14 cellular contexts compared by ENCODE assay signal in the genomic region with DNA sequence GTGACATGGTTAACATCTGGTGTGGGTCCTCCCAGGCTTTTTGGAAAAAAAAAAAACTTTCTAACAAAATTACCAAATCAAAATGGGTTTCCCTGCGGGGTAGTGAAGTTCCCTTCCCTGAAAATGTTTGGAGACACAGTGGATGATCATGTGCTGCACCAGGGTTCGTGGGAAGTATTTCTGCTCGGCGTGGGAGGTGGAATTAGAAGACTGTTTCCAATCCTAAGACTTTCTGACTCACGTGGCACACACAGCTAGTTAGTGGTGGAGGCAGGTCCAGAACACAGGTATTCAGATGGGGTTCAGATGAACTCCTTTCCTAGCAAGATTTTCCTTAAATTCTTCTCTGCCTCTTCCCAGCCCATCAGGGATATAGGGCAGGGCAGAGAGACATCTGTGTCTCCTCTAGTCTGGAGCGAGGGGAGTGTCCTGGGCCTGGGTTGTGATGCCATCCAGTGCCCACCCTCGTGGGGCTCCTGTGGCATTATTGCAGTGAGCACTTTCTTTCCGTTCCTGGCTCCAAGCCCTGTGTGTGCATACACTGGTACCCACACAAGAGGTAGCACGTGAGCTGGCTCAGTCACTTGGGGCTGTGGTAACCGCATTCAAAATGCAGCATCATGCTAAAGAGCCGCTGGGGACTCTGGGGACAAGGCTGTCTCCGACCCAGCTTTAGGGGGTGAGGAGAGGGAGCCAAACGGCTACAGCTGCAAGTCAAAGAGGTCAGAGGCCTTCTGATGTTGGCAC. TPM values are rescaled to one million over a fixed set of nuclear protein-coding genes. Genes with fewer than 3 reads are reported as not detected.
A peak's percentile ranks its signal among the peaks of the same experiment; 100 is the strongest.
DNase-seq lines count a peak whose midpoint lies in the region; ATAC-seq and TF ChIP-seq lines count a peak whose summit lies in the region.
"Had no signal": no experiment of that assay in that cellular context is flagged by ENCODE, and none has a peak within 500 bp of the region (broad histone marks: within the 10 kb centered on the region; RNA-seq: fewer than 3 reads in every experiment).

No MANE protein-coding gene starts in this region.

- ATAC-seq in GM18867 (IDR thresholded peaks at IDR 0.05; ENCODE audit: unreplicated experiment) (peak; percentile 46), GM21390 (IDR thresholded peaks at IDR 0.05; ENCODE audit: unreplicated experiment) (no peak)
- ATAC-seq: activated naive CD4-positive, alpha-beta T cell treated with anti-CD3 and anti-CD28 coated beads, Interleukin-2, amount 50 U/mL, for 72 hours; HepG2; mucosa of descending colon; SK-N-SH treated with all-trans-retinoic acid at 6 μM for 48 hours had no signal

- no peak overlapping the region for H3K27ac ChIP-seq in RWPE1

- CTCF ChIA-PET in Calu3 (lab: Charles Lee), result interaction anchor here (0.7 to 1.5 kb wide), 2 partner anchors 223 to 273 kb away, joined by 3 read pairs; no protein-coding TSS in a partner anchor
- CTCF ChIA-PET in RWPE1 (lab: Yijun Ruan, JAX), result interaction anchor here (0.6 kb wide), 3 partner anchors 29 to 114 kb away, joined by 3 to 4 read pairs (median 3); no protein-coding TSS in a partner anchor

- intact Hi-C loops in Calu3 (cut with micrococcal nuclease; ENCODE audit: unreplicated experiment), result no loop called here

- no peaks in the 10 kb centered on the region for H3K27me3 Mint-ChIP-seq in Calu3 (ENCODE audit: unreplicated experiment)

- peaks cover 23% of the 10 kb centered on the region for H3K36me3 Mint-ChIP-seq in Calu3 (ENCODE audit: insufficient read depth, unreplicated experiment)

- peaks cover 85% of the 10 kb centered on the region for H3K4me1 Mint-ChIP-seq in Calu3 (ENCODE audit: low read depth, unreplicated experiment)

- H3K4me3 Mint-ChIP-seq in Calu3 (ENCODE audit: low read depth, unreplicated experiment), result peak overlapping the region; percentile 61

- POLR2A ChIA-PET in RWPE1 (lab: Yijun Ruan, JAX; ENCODE audit: low non-redundant PET), result no interaction called here

- H3K9me3 Mint-ChIP-seq in Calu3 (ENCODE audit: low read depth, unreplicated experiment), result no peaks in the 10 kb centered on the region

- BruUV-seq in Calu3 (replicated peaks; lab: Mats Ljungman, UMichigan), result no TSS peak

- no peak for TF ChIP-seq CTCF in Calu3 (IDR thresholded peaks at IDR 0.05; ENCODE audit: unreplicated experiment)
- no peak for TF ChIP-seq CTCF in RWPE1 (conservative IDR thresholded peaks at IDR 0.05; ENCODE audit: low read depth)

- DNase-seq in Calu3 (no peak), NCI-H2107 treated with DMSO at 0.1 percent for 48 hours (lab: John Stamatoyannopoulos, UW; ENCODE audit: unreplicated experiment) (peak; percentile 92), kidney glomerular epithelial cell (lab: John Stamatoyannopoulos, UW) (peak; percentile 15), RWPE1 (ENCODE audit: low spot score) (no peak), DMS53 treated with DMSO at 0.1 percent for 48 hours (lab: John Stamatoyannopoulos, UW; ENCODE audit: unreplicated experiment) (no peak)
- DNase-seq: AML-193, kidney, mucosa of descending colon, NCI-H510A had no signal

- no peak overlapping the region for H3K27ac Mint-ChIP-seq in Calu3 (ENCODE audit: unreplicated experiment)

RNA-seq across cellular contexts. Expression of gene KCNC4, which starts 27.5 kb away (rescaled TPM):
- total RNA-seq in Calu3 (2022), result 16.0 and 24.3 TPM in 2 replicates

Comparison
In these comparisons a context has a peak if more than half of its experiments do, and no peak if none do; other contexts are left out.
1. DNase-seq: peak in NCI-H2107 treated with DMSO at 0.1 percent for 48 hours (single experiment) and kidney glomerular epithelial cell (single experiment); none in Calu3 (single experiment), RWPE1 (single experiment) and DMS53 treated with DMSO at 0.1 percent for 48 hours (single experiment).